Comparison of ENCODE assay signal across 12 cellular contexts in the genomic region with DNA sequence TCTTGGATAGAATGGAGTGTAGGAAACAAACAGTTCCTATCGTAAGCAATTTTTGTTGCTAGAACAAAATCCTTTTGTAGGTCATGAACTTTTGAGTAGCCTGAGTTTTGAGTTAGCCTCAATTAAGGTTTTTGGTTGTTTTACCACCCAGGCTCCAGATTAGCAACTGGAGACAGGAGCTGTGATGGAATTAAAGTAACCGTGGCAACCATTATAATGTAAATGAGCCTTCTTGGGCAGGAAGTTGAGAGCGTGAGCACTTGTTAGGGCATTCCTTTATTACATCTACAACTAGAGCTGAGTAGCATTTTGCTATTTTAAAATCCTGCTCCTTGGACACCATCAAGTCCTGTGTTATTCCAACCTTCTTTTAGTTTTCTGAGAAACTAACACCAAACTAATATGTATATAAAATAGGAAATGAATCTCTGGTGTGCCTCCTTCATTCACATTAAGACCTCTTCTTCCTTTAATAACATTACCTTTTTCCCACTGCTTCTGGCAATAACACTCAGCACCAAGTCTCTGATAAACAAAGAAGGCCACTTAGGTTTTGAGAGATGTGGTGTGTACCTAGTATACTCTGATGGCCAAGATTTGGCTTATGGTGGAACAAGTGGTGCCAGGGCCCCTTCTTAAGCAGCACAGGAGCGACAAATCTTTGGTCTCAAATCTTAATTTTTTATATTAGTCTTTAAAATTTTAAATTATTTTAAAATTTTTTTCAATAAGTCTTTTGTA. TPM values are rescaled to one million over a fixed set of nuclear protein-coding genes. Genes with fewer than 3 reads are reported as not detected.
DNase-seq lines count a peak whose midpoint lies in the region; ATAC-seq, FAIRE-seq and TF ChIP-seq lines count a peak whose summit lies in the region.
"Had no signal": no experiment of that assay in that cellular context is flagged by ENCODE, and none has a peak within 500 bp of the region (broad histone marks: within the 10 kb centered on the region; RNA-seq: fewer than 3 reads in every experiment).

No MANE protein-coding gene starts in this region.

- peak overlapping the region; percentile 18 for H3K4me2 ChIP-seq in astrocyte (ENCODE audit: low read length)

- H4K20me1 ChIP-seq in astrocyte (ENCODE audit: insufficient read depth, low read length): no peaks in the 10 kb centered on the region

- no peak overlapping the region for H3K4me3 ChIP-seq in astrocyte (ENCODE audit: insufficient read depth, low read depth, low read length)

- no peaks in the 10 kb centered on the region for H3K27me3 Mint-ChIP-seq in CD14-positive monocyte (ENCODE audit: low read depth in 3 of 3)
- no peaks in the 10 kb centered on the region for H3K27me3 Mint-ChIP-seq in astrocyte (ENCODE audit: low read depth, unreplicated experiment)
- H3K27me3 Mint-ChIP-seq: activated naive CD8-positive, alpha-beta T cell treated with anti-CD3 and anti-CD28 coated beads, Interleukin-2, amount 10 ng/mL, durations not matched to agents 7 days and 5 days; type B pancreatic cell had no signal

- no peak overlapping the region for H2AFZ ChIP-seq in astrocyte (ENCODE audit: low read depth, low read length)

- no peaks in the 10 kb centered on the region for H3K9me3 Mint-ChIP-seq in CD14-positive monocyte
- H3K9me3 Mint-ChIP-seq in astrocyte (ENCODE audit: unreplicated experiment): no peaks in the 10 kb centered on the region
- H3K9me3 Mint-ChIP-seq: activated naive CD8-positive, alpha-beta T cell treated with anti-CD3 and anti-CD28 coated beads, Interleukin-2, amount 10 ng/mL, durations not matched to agents 7 days and 5 days; type B pancreatic cell had no signal

- H3K36me3 ChIP-seq in astrocyte (ENCODE audit: insufficient read depth, low read length): no peaks in the 10 kb centered on the region

- no peak for TF ChIP-seq CTCF in CD14-positive monocyte (IDR thresholded peaks at IDR 0.05)
- no peak for TF ChIP-seq CTCF in astrocyte (IDR thresholded peaks at IDR 0.05; ENCODE audit: insufficient read depth, low read depth, low read length)

- H3K4me1 ChIP-seq in astrocyte (ENCODE audit: insufficient read depth, low read length): no peaks in the 10 kb centered on the region

- H3K36me3 Mint-ChIP-seq in CD14-positive monocyte (no peaks in the 10 kb centered on the region), astrocyte (ENCODE audit: low read depth, unreplicated experiment) (no peaks in the 10 kb centered on the region)

- H3K79me2 ChIP-seq in astrocyte (ENCODE audit: insufficient read depth, low read length): no peaks in the 10 kb centered on the region

- H3K4me1 Mint-ChIP-seq in CD14-positive monocyte: peaks cover 49% of the 10 kb centered on the region
- H3K4me1 Mint-ChIP-seq in astrocyte (ENCODE audit: low read depth, unreplicated experiment): peaks cover 9% of the 10 kb centered on the region

- no peak overlapping the region for H3K4me3 Mint-ChIP-seq in CD14-positive monocyte
- H3K4me3 Mint-ChIP-seq in astrocyte (ENCODE audit: unreplicated experiment): no peak overlapping the region
- H3K4me3 Mint-ChIP-seq: type B pancreatic cell had no signal

- H3K27ac ChIP-seq in astrocyte (ENCODE audit: low read depth, low read length): peak overlapping the region; percentile 32

- H3K27ac Mint-ChIP-seq in CD14-positive monocyte (peak overlapping the region in 4 of 7 donors; percentile 42 to 73 (median 56)), astrocyte (ENCODE audit: unreplicated experiment) (peak overlapping the region; percentile 59)
- H3K27ac Mint-ChIP-seq: activated naive CD8-positive, alpha-beta T cell treated with anti-CD3 and anti-CD28 coated beads, Interleukin-2, amount 10 ng/mL, durations not matched to agents 7 days and 5 days; type B pancreatic cell had no signal

- peak; percentile 18 for FAIRE-seq in GM18507 (lab: Jason Lieb, UNC)
- peak; percentile 37 for FAIRE-seq in astrocyte (lab: Jason Lieb, UNC)

- no peak for DNase-seq in CD14-positive monocyte (ENCODE audit: low spot score)
- DNase-seq in GM18507 (ENCODE audit: extremely low spot score, insufficient read length, low read depth): no peak
- peak; percentile 38 for DNase-seq in astrocyte (ENCODE audit: low read depth)
- DNase-seq in inferior parietal cortex (ENCODE audit: extremely low spot score): peak; percentile 25
- DNase-seq in NCI-H2081 treated with DMSO at 0.1 percent for 48 hours (lab: John Stamatoyannopoulos, UW): no peak
- DNase-seq in NCI-H510A (lab: John Stamatoyannopoulos, UW): no peak
- DNase-seq: activated naive CD8-positive, alpha-beta T cell treated with anti-CD3 and anti-CD28 coated beads, Interleukin-2, amount 10 ng/mL, durations not matched to agents 7 days and 5 days; NCI-H1694 treated with DMSO at 0.1 percent for 48 hours; posterior cingulate gyrus had no signal

- no peak overlapping the region for H3K9ac ChIP-seq in astrocyte (ENCODE audit: low read length)

- ATAC-seq in GM21367 (IDR thresholded peaks at IDR 0.05; ENCODE audit: unreplicated experiment) (no peak), HG03378 (IDR thresholded peaks at IDR 0.05; ENCODE audit: unreplicated experiment) (no peak)

- H3K27me3 ChIP-seq in astrocyte (ENCODE audit: insufficient read depth, low read length): no peaks in the 10 kb centered on the region

- H3K9me3 ChIP-seq in astrocyte (ENCODE audit: insufficient read depth, low read depth, low read length): no peaks in the 10 kb centered on the region

- intact Hi-C loops in CD14-positive monocyte (cut with micrococcal nuclease): no loop called here

RNA-seq across cellular contexts. Expression of gene AHCYL2, which starts 34.0 kb away (rescaled TPM):
- 10 to 100 TPM; 10.7 to 12.1 TPM for polyA plus RNA-seq in CD14-positive monocyte
- total RNA-seq in astrocyte: 13.3 and 14.7 TPM in 2 replicates

Comparison
In these comparisons a context has a peak if more than half of its experiments do, and no peak if none do; other contexts are left out.
1. DNase-seq: peak in astrocyte (single experiment) and inferior parietal cortex (single experiment); none in CD14-positive monocyte (single experiment), GM18507 (single experiment), NCI-H2081 treated with DMSO at 0.1 percent for 48 hours (single experiment) and NCI-H510A (single experiment).